1 cellular context compared by ENCODE assay signal in the genomic region with DNA sequence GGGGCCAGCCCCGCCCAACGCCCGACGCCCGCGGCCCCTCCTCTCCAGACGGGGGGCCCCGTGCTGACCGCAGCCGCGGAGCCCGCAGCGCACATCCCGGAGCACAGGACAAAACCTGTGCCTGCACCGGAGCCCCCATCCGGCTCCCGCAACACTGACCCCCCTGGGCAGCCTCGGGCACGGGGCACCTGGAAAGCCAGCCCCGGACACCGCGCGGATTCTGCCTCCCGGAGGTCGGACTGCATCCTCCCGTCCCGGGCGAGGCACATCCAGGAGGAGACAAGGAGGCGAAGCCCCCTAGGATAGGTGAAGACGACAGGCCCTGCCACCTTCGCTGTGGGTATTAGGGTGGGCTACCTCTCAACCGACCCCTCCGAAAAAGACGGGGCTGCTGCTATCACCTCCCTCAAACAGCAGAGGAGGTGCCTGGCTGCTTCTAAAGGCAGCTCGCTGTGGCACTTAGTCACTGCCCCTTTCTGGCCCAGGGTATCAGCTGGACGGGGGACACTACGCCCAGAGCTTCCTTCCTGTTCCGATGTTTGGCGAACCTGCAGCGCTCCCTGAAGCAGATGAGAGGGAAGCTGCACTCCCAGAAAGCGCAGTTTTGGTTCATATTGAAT.
A peak's percentile ranks its signal among the peaks of the same experiment; 100 is the strongest.
TF ChIP-seq lines count a peak whose summit lies in the region.

No MANE protein-coding gene starts in this region.

TF ChIP-seq in endothelial cell of umbilical vein, 7 proteins besides CTCF, POLR2A, EP300 and RAD21 (continued from another document):
- peak; percentile 51 for TF ChIP-seq POLR2AphosphoS5 (IDR thresholded peaks at IDR 0.05; ENCODE audit: insufficient read depth, low read depth, low read length)
